In genomic region chr17:4599505-4600281, GRCh38 we compare ENCODE assay signal across 1 cellular context.
A peak's percentile ranks its signal among the peaks of the same experiment; 100 is the strongest.
TF ChIP-seq lines count a peak whose summit lies in the region.

No MANE protein-coding gene starts in this region.

TF ChIP-seq in HEK293, 187 proteins besides CTCF, POLR2A, EP300 and RAD21 (continued from another document):
- TF ChIP-seq PRDM10 (tag by site-specific recombination; IDR thresholded peaks at IDR 0.05) (peak; percentile 59), ZSCAN18 (tag by site-specific recombination; IDR thresholded peaks at IDR 0.05) (no peak), ZBTB6 (tag by site-specific recombination; IDR thresholded peaks at IDR 0.05) (no peak), ZNF623 (tag by site-specific recombination; IDR thresholded peaks at IDR 0.05) (no peak), ZNF335 (tag by site-specific recombination; conservative IDR thresholded peaks at IDR 0.05) (peak; percentile 82), HOXA7 (CRISPR knock-in tag; IDR thresholded peaks at IDR 0.05; ENCODE audit: borderline replicate concordance) (no peak), ZNF202 (tag by site-specific recombination; IDR thresholded peaks at IDR 0.05; ENCODE audit: borderline replicate concordance) (no peak), ZEB2 (tag by site-specific recombination; IDR thresholded peaks at IDR 0.05) (peak; percentile 67; the same call in 1 of the 2 replicates), ZNF692 (tag by site-specific recombination; IDR thresholded peaks at IDR 0.05) (peak; percentile 86), GLIS1 (tag by site-specific recombination; IDR thresholded peaks at IDR 0.05) (peak; percentile 92), SP3 (tag by site-specific recombination; IDR thresholded peaks at IDR 0.05) (no peak), ZNF404 (tag by site-specific recombination; IDR thresholded peaks at IDR 0.05) (no peak), PBX3 (CRISPR knock-in tag; IDR thresholded peaks at IDR 0.05) (0 out of 2 replicates have a peak, but pooled peaks have one; percentile 27), WT1 (tag by site-specific recombination; IDR thresholded peaks at IDR 0.05) (peak; percentile 85), SP7 (tag by site-specific recombination; IDR thresholded peaks at IDR 0.05) (peak; percentile 50), ZFHX2 (tag by site-specific recombination; conservative IDR thresholded peaks at IDR 0.05) (0 out of 2 replicates have a peak, but pooled peaks have one; percentile 26), GLI2 (tag by site-specific recombination; IDR thresholded peaks at IDR 0.05; ENCODE audit: borderline replicate concordance, low read depth) (no peak), KLF17 (tag by site-specific recombination; IDR thresholded peaks at IDR 0.05) (peak; percentile 67; the same call in 1 of the 2 replicates), EGR2 (tag by site-specific recombination; IDR thresholded peaks at IDR 0.05; ENCODE audit: low read depth) (peak; percentile 41; the same call in 1 of the 2 replicates), ZBTB21 (tag by site-specific recombination; IDR thresholded peaks at IDR 0.05) (0 out of 2 replicates have a peak, but pooled peaks have one; percentile 13), ZNF785 (tag by site-specific recombination; IDR thresholded peaks at IDR 0.05) (no peak), ZNF341 (tag by site-specific recombination; IDR thresholded peaks at IDR 0.05; ENCODE audit: low read depth) (peak; percentile 66), ZBTB20 (tag by site-specific recombination; IDR thresholded peaks at IDR 0.05) (peak; percentile 14; the same call in 1 of the 2 replicates), ZNF600 (tag by site-specific recombination; IDR thresholded peaks at IDR 0.05) (no peak)
